In genomic region chr1:85582687-85583354, GRCh38 we compare ENCODE assay signal across 12 cellular contexts. TPM values are rescaled to one million over a fixed set of nuclear protein-coding genes. Genes with fewer than 3 reads are reported as not detected.
DNase-seq lines count a peak whose midpoint lies in the region; ATAC-seq and TF ChIP-seq lines count a peak whose summit lies in the region.
"Had no signal": no experiment of that assay in that cellular context is flagged by ENCODE, and none has a peak within 500 bp of the region (broad histone marks: within the 10 kb centered on the region; RNA-seq: fewer than 3 reads in every experiment).

No MANE protein-coding gene starts in this region.

- peaks cover 0 to 9% (median 0%) of the 10 kb centered on the region in 4 donors for H3K4me1 ChIP-seq in Peyer's patch
- peaks cover 5% of the 10 kb centered on the region for H3K4me1 ChIP-seq in CD8-positive, alpha-beta T cell (ENCODE audit: insufficient read depth, low read length)

- CTCF ChIA-PET in AG04450 (lab: Charles Lee) = interaction anchor here (0.8 to 6.5 kb wide), 6 partner anchors 26 to 323 kb away, joined by 3 to 84 read pairs (median 6); partner anchors contain the start of genes C1orf52 and ZNHIT6
- CTCF ChIA-PET in activated CD4-positive, alpha-beta T cell treated with anti-CD3 and anti-CD28 coated beads, Interleukin-2, amount 10 ng/mL, durations not matched to agents 7 days and 5 days (lab: Charles Lee) = interaction anchor here (1.2 kb wide), 1 partner anchor 10 kb away, joined by 3 read pairs; no protein-coding TSS in a partner anchor
- CTCF ChIA-PET in CD8-positive, alpha-beta T cell (lab: Charles Lee) = no interaction called here

- H3K27ac Mint-ChIP-seq in nephron = peak overlapping the region; percentile 90 to 97 (median 96)
- no peak overlapping the region for H3K27ac Mint-ChIP-seq in activated CD4-positive, alpha-beta T cell treated with anti-CD3 and anti-CD28 coated beads, Interleukin-2, amount 10 ng/mL, durations not matched to agents 7 days and 5 days
- no peak overlapping the region for H3K27ac Mint-ChIP-seq in CD8-positive, alpha-beta T cell
- H3K27ac Mint-ChIP-seq: activated naive CD8-positive, alpha-beta T cell; stimulated activated naive B cell treated with anti-CD40 and anti-IgM and Interleukin-4, amounts not matched to agents 10 μg/mL and 1 μg/mL and 100 μg/mL, for 72 hours had no signal

- no peak for TF ChIP-seq POLR2A in Peyer's patch (IDR thresholded peaks at IDR 0.05)

- TF ChIP-seq CTCF in AG04450 (IDR thresholded peaks at IDR 0.05; ENCODE audit: low read depth, low read length) (0 out of 2 replicates have a peak, but pooled peaks have one; percentile 5), Peyer's patch (IDR thresholded peaks at IDR 0.05) (no peak), epithelial cell of esophagus (IDR thresholded peaks at IDR 0.05; ENCODE audit: insufficient read depth, low read depth, low read length, missing control alignments) (no peak), nephron (IDR thresholded peaks at IDR 0.05; ENCODE audit: unreplicated experiment in 3 of 3) (no peak)
- no peak for TF ChIP-seq CTCF in CD8-positive, alpha-beta T cell (IDR thresholded peaks at IDR 0.05)

- no peaks in the 10 kb centered on the region for H3K36me3 ChIP-seq in Peyer's patch
- H3K36me3 ChIP-seq in CD8-positive, alpha-beta T cell (ENCODE audit: insufficient read depth, low read length) = no peaks in the 10 kb centered on the region

- POLR2A ChIA-PET in AG04450 (lab: Yijun Ruan, JAX) = interaction anchor here (0.7 to 4.3 kb wide), 14 partner anchors 20 to 306 kb away, joined by 3 to 88 read pairs (median 18); partner anchors contain the start of genes BCL10 and DDAH1
- POLR2A ChIA-PET in activated CD4-positive, alpha-beta T cell treated with anti-CD3 and anti-CD28 coated beads, Interleukin-2, amount 10 ng/mL, durations not matched to agents 7 days and 5 days (lab: Charles Lee) = no interaction called here
- POLR2A ChIA-PET in CD8-positive, alpha-beta T cell (lab: Charles Lee) = no interaction called here

- no peak for ATAC-seq in CD8-positive, alpha-beta T cell
- ATAC-seq in GM21576 (IDR thresholded peaks at IDR 0.05; ENCODE audit: unreplicated experiment) = no peak
- ATAC-seq: stimulated activated naive B cell treated with anti-CD40 and anti-IgM and Interleukin-4, amounts not matched to agents 10 μg/mL and 1 μg/mL and 100 μg/mL, for 72 hours had no signal

- H3K4me3 ChIP-seq in AG04450 (ENCODE audit: low read depth, low read length) = peak overlapping the region; percentile 93
- peak overlapping the region in 3 of 4 donors; percentile 44 to 89 (median 87) for H3K4me3 ChIP-seq in Peyer's patch
- no peak overlapping the region for H3K4me3 ChIP-seq in epithelial cell of esophagus (ENCODE audit: low read length)
- H3K4me3 ChIP-seq in CD8-positive, alpha-beta T cell (ENCODE audit: low read depth, low read length) = no peak overlapping the region

- peak overlapping the region; percentile 93 to 98 (median 97) for H3K4me3 Mint-ChIP-seq in nephron
- H3K4me3 Mint-ChIP-seq in activated CD4-positive, alpha-beta T cell treated with anti-CD3 and anti-CD28 coated beads, Interleukin-2, amount 10 ng/mL, durations not matched to agents 7 days and 5 days = no peak overlapping the region
- no peak overlapping the region for H3K4me3 Mint-ChIP-seq in CD8-positive, alpha-beta T cell
- H3K4me3 Mint-ChIP-seq: activated naive CD8-positive, alpha-beta T cell; stimulated activated naive B cell treated with anti-CD40 and anti-IgM and Interleukin-4, amounts not matched to agents 10 μg/mL and 1 μg/mL and 100 μg/mL, for 72 hours had no signal

- no peaks in the 10 kb centered on the region for H3K9me3 Mint-ChIP-seq in nephron
- H3K9me3 Mint-ChIP-seq in activated CD4-positive, alpha-beta T cell treated with anti-CD3 and anti-CD28 coated beads, Interleukin-2, amount 10 ng/mL, durations not matched to agents 7 days and 5 days = no peaks in the 10 kb centered on the region
- H3K9me3 Mint-ChIP-seq in CD8-positive, alpha-beta T cell = no peaks in the 10 kb centered on the region
- H3K9me3 Mint-ChIP-seq: IgD-negative memory B cell; stimulated activated naive B cell treated with anti-CD40 and anti-IgM and Interleukin-4, amounts not matched to agents 10 μg/mL and 1 μg/mL and 100 μg/mL, for 72 hours had no signal

- H3K4me1 Mint-ChIP-seq in nephron = peaks cover 59% of the 10 kb centered on the region
- H3K4me1 Mint-ChIP-seq in activated CD4-positive, alpha-beta T cell treated with anti-CD3 and anti-CD28 coated beads, Interleukin-2, amount 10 ng/mL, durations not matched to agents 7 days and 5 days = peaks cover 12% of the 10 kb centered on the region
- peaks cover 15% of the 10 kb centered on the region for H3K4me1 Mint-ChIP-seq in CD8-positive, alpha-beta T cell (ENCODE audit: low read depth)

- peak overlapping the region; percentile 99 for H3K27ac ChIP-seq in AG04450 (ENCODE audit: low read depth, low read length)
- peak overlapping the region in 3 of 4 donors; percentile 70 to 98 (median 93) for H3K27ac ChIP-seq in Peyer's patch
- H3K27ac ChIP-seq in CD8-positive, alpha-beta T cell (ENCODE audit: low read depth, low read length) = no peak overlapping the region

- H3K27me3 ChIP-seq in AG04450 (ENCODE audit: control insufficient read depth, insufficient read depth, low read length) = no peaks in the 10 kb centered on the region
- H3K27me3 ChIP-seq in Peyer's patch = no peaks in the 10 kb centered on the region
- H3K27me3 ChIP-seq in CD8-positive, alpha-beta T cell (ENCODE audit: insufficient read depth, low read length) = peaks cover 10% of the 10 kb centered on the region

- DNase-seq in AG04450 (ENCODE audit: low read depth, low spot score) (no peak), Peyer's patch (no peak), epithelial cell of esophagus (ENCODE audit: low read depth) (peak; percentile 68)
- DNase-seq in stimulated activated CD4-positive, alpha-beta T cell treated with anti-CD3 and anti-CD28 coated beads, Interleukin-15, amount 100 ng/mL, for 24 hours = no peak
- no peak for DNase-seq in activated CD4-positive, alpha-beta T cell treated with anti-CD3 and anti-CD28 coated beads, Interleukin-2, amount 10 ng/mL, durations not matched to agents 7 days and 5 days
- no peak for DNase-seq in CD8-positive, alpha-beta T cell
- DNase-seq: DMS 273 treated with DMSO at 0.1 percent for 48 hours; stimulated activated naive B cell treated with anti-CD40 and anti-IgM and Interleukin-4, amounts not matched to agents 10 μg/mL and 1 μg/mL and 100 μg/mL, for 72 hours had no signal

- peaks cover 13% of the 10 kb centered on the region for H3K36me3 Mint-ChIP-seq in nephron (ENCODE audit: low read depth)
- H3K36me3 Mint-ChIP-seq in activated CD4-positive, alpha-beta T cell treated with anti-CD3 and anti-CD28 coated beads, Interleukin-2, amount 10 ng/mL, durations not matched to agents 7 days and 5 days (ENCODE audit: low read depth) = no peaks in the 10 kb centered on the region
- H3K36me3 Mint-ChIP-seq in CD8-positive, alpha-beta T cell = no peaks in the 10 kb centered on the region

- H3K9me3 ChIP-seq in AG04450 (ENCODE audit: control insufficient read depth, insufficient read depth, low read length) (no peaks in the 10 kb centered on the region; the same call in 1 of the 2 replicates), Peyer's patch (no peaks in the 10 kb centered on the region)
- no peaks in the 10 kb centered on the region for H3K9me3 ChIP-seq in CD8-positive, alpha-beta T cell (ENCODE audit: low read length)

- H3K27me3 Mint-ChIP-seq in nephron (ENCODE audit: low read depth) = peaks cover 19% of the 10 kb centered on the region
- H3K27me3 Mint-ChIP-seq in activated CD4-positive, alpha-beta T cell treated with anti-CD3 and anti-CD28 coated beads, Interleukin-2, amount 10 ng/mL, durations not matched to agents 7 days and 5 days = peaks cover 66% of the 10 kb centered on the region
- H3K27me3 Mint-ChIP-seq in CD8-positive, alpha-beta T cell (ENCODE audit: low read depth) = peaks cover 45% of the 10 kb centered on the region

- intact Hi-C loops in CD8-positive, alpha-beta T cell (cut with DNase I, micrococcal nuclease) = no loop called here

RNA-seq across cellular contexts. Expression of gene CCN1, which starts 2.3 kb away (rescaled TPM):
- 194 and 206 TPM in 2 replicates for polyA plus RNA-seq in AG04450 (2011; rRNA removed)
- polyA minus RNA-seq in AG04450 (2011; rRNA and poly(A)+ RNA removed) = 172 and 200 TPM in 2 replicates
- total RNA-seq in Peyer's patch = 100 to 1,000 TPM in 1 of 4 donors, 10 to 100 TPM in 1, 1 to 10 TPM in 2; 1.8 to 427 (median 13.4) TPM
- not detected for total RNA-seq in activated CD4-positive, alpha-beta T cell treated with anti-CD3 and anti-CD28 coated beads, Interleukin-2, amount 10 ng/mL, durations not matched to agents 7 days and 5 days
- total RNA-seq in CD8-positive, alpha-beta T cell = not detected
- polyA plus RNA-seq: IgD-negative memory B cell had no signal

Comparison
In these comparisons a context has a peak if more than half of its experiments do, and no peak if none do; other contexts are left out.
1. H3K4me3 ChIP-seq: peak in AG04450 (single experiment) and Peyer's patch (3 of 4); none in epithelial cell of esophagus (single experiment) and CD8-positive, alpha-beta T cell (single experiment).
2. H3K27ac Mint-ChIP-seq: peak in nephron (3 of 3); none in activated CD4-positive, alpha-beta T cell treated with anti-CD3 and anti-CD28 coated beads, Interleukin-2, amount 10 ng/mL, durations not matched to agents 7 days and 5 days (single experiment) and CD8-positive, alpha-beta T cell (single experiment).
3. H3K4me3 Mint-ChIP-seq: peak in nephron (3 of 3); none in activated CD4-positive, alpha-beta T cell treated with anti-CD3 and anti-CD28 coated beads, Interleukin-2, amount 10 ng/mL, durations not matched to agents 7 days and 5 days (single experiment) and CD8-positive, alpha-beta T cell (single experiment).